Comparison of ENCODE assay signal across 8 cellular contexts in genomic region chr17:27805520-27806146, GRCh38. TPM values are rescaled to one million over a fixed set of nuclear protein-coding genes. Genes with fewer than 3 reads are reported as not detected.
DNase-seq lines count a peak whose midpoint lies in the region; ATAC-seq and TF ChIP-seq lines count a peak whose summit lies in the region.

No MANE protein-coding gene starts in this region.

- peaks cover 8% of the 10 kb centered on the region for H3K9me3 Mint-ChIP-seq in chondrocyte (ENCODE audit: low read depth)

- H3K27me3 Mint-ChIP-seq in chondrocyte (ENCODE audit: low read depth) = peaks cover 8% of the 10 kb centered on the region

- H3K36me3 Mint-ChIP-seq in chondrocyte (ENCODE audit: low read depth) = no peaks in the 10 kb centered on the region

- peak overlapping the region; percentile 58 for H3K27ac Mint-ChIP-seq in chondrocyte (ENCODE audit: unreplicated experiment)

- in situ Hi-C loops in GM13977 (cut with MboI; ENCODE audit: low pct_unique_long_range_greater_than_20kb, low sequenced_read_pairs, unreplicated experiment) = loop anchor here (25.0 kb wide), 1 partner anchor 457 kb away; no protein-coding TSS in a partner anchor

- H3K4me3 Mint-ChIP-seq in chondrocyte (ENCODE audit: unreplicated experiment) = peak overlapping the region; percentile 61

- DNase-seq in GM13977 (ENCODE audit: low spot score) (peak; percentile 78), NCI-H345 (lab: John Stamatoyannopoulos, UW) (peak; percentile 89), chondrocyte (ENCODE audit: low spot score) (no peak), left kidney (ENCODE audit: low read depth, low spot score) (peak; percentile 96)
- DNase-seq in activated CD4-positive, CD25-positive, alpha-beta regulatory T cell treated with anti-CD3 and anti-CD28 coated beads, Interleukin-2, amount 50 U/mL, for 72 hours = peak; percentile 76
- DNase-seq in stimulated activated CD4-positive, alpha-beta T cell treated with anti-CD3 and anti-CD28 coated beads, Interleukin-1b, Interleukin-23, amount 100 ng/mL, for 4 hours (ENCODE audit: low read depth in 2 of 2) = peak; percentile 57 to 72

- TF ChIP-seq CTCF in GM13977 (IDR thresholded peaks at IDR 0.05; ENCODE audit: extremely low read depth, insufficient read depth, missing control alignments) (peak; percentile 89), chondrocyte (IDR thresholded peaks at IDR 0.05) (peak; percentile 93)

- H3K4me1 Mint-ChIP-seq in chondrocyte (ENCODE audit: low read depth) = peaks cover 7% of the 10 kb centered on the region

- ATAC-seq in HG03135 (IDR thresholded peaks at IDR 0.05; ENCODE audit: unreplicated experiment) (peak; percentile 46), HG02870 (IDR thresholded peaks at IDR 0.05; ENCODE audit: unreplicated experiment) (no peak)

RNA-seq across cellular contexts. Expression of gene NOS2, which starts 5.3 kb away (rescaled TPM):
- total RNA-seq in chondrocyte = not detected in 3 replicates
